ENCODE assay signal across 17 cellular contexts in the genomic region with DNA sequence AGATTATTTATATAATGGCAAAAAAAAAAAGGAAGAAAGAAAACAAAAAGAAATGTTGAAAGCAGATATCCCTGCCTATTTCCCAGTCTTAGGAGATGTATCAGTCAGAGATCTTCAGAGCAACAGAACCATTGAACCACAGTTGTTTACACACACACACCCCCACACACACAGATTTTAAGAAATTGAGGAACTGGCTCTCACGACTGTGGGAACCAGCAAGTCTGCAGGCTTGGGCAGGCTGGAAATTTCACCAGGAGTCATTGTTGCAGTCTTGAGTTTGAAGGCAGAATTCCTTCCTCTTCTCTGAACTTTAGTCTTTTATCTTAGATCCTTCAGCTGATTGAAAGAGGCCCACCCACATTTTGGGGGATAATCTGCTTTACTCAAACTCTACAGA.
"Had no signal": no experiment of that assay in that cellular context is flagged by ENCODE, and none has a peak within 500 bp of the region (broad histone marks: within the 10 kb centered on the region; RNA-seq: fewer than 3 reads in every experiment).

No MANE protein-coding gene starts in this region.

- H3K9me3 ChIP-seq: pancreas had no signal

- H3K27ac ChIP-seq: hepatocyte, pancreas, uterus had no signal

- H3K36me3 ChIP-seq: pancreas, uterus had no signal

- H3K27me3 ChIP-seq: hepatocyte, pancreas, uterus had no signal

- H3K4me3 ChIP-seq: hepatocyte, lung, pancreas, smooth muscle cell, uterus had no signal

- H3K4me1 ChIP-seq: pancreas, uterus had no signal

- DNase-seq: dermis blood vessel endothelial cell; effector CD4-positive, alpha-beta T cell; foreskin melanocyte; head of caudate nucleus; left colon; left ventricle myocardium superior; mesenchymal stem cell; naive B cell; occipital lobe; pancreas; right cardiac atrium; stimulated activated CD4-positive, alpha-beta T cell treated with anti-CD3 and anti-CD28 coated beads, Interleukin-2, amount 100 ng/mL, for 48 hours; stimulated activated naive CD4-positive, alpha-beta T cell treated with Interleukin-2 at 50 U/mL for 16 hours; uterus had no signal

- ATAC-seq: left colon, left ventricle myocardium superior, pancreas, right cardiac atrium had no signal
